In genomic region chr22:23522642-23523251, GRCh38 we compare ENCODE assay signal across 8 cellular contexts. TPM values are rescaled to one million over a fixed set of nuclear protein-coding genes. Genes with fewer than 3 reads are reported as not detected.
DNase-seq lines count a peak whose midpoint lies in the region; ATAC-seq and TF ChIP-seq lines count a peak whose summit lies in the region.

No MANE protein-coding gene starts in this region.

- no peaks in the 10 kb centered on the region for H3K27me3 Mint-ChIP-seq in MCF 10A (ENCODE audit: insufficient read depth, unreplicated experiment)

- H2AFZ ChIP-seq in mesenchymal stem cell (ENCODE audit: low read depth, low read length) = no peak overlapping the region

- H2BK5ac ChIP-seq in mesenchymal stem cell (ENCODE audit: low read depth, low read length, poor library complexity, severe bottlenecking) = no peak overlapping the region

- no peaks in the 10 kb centered on the region for H3K4me1 Mint-ChIP-seq in MCF 10A (ENCODE audit: insufficient read depth, unreplicated experiment)

- peak overlapping the region; percentile 96 to 97 for H3K27ac ChIP-seq in breast epithelium
- peak overlapping the region; percentile 75 for H3K27ac ChIP-seq in cingulate gyrus (ENCODE audit: low read depth, low read length)
- H3K27ac ChIP-seq in mesenchymal stem cell (ENCODE audit: low read length, poor library complexity, severe bottlenecking) = no peak overlapping the region

- peak overlapping the region; percentile 97 to 99 for H3K18ac ChIP-seq in mesenchymal stem cell (ENCODE audit: low read depth in 1 of 2, low read length in 2 of 2)

- H4K8ac ChIP-seq in mesenchymal stem cell (ENCODE audit: low read length) = peak overlapping the region; percentile 99

- peak overlapping the region; percentile 95 for H4K91ac ChIP-seq in mesenchymal stem cell (ENCODE audit: low read length)

- H3K23ac ChIP-seq in mesenchymal stem cell (ENCODE audit: low read length in 2 of 2) = no peak overlapping the region

- no peaks in the 10 kb centered on the region for H3K36me3 ChIP-seq in breast epithelium
- no peaks in the 10 kb centered on the region for H3K36me3 ChIP-seq in mesenchymal stem cell (ENCODE audit: control insufficient read depth in 1 of 2, insufficient read depth in 2 of 2, low read depth in 1 of 2, low read length in 2 of 2)

- no peak for TF ChIP-seq POLR2A in breast epithelium (IDR thresholded peaks at IDR 0.05)

- peak overlapping the region; percentile 95 for H3K9ac ChIP-seq in mesenchymal stem cell (ENCODE audit: low read length)

- H3K4me3 Mint-ChIP-seq in MCF 10A (ENCODE audit: unreplicated experiment) = no peak overlapping the region

- H3K14ac ChIP-seq in mesenchymal stem cell (ENCODE audit: low read length in 2 of 2) = peak overlapping the region in 1 of 2 experiments; percentile 83

- H2BK12ac ChIP-seq in mesenchymal stem cell (ENCODE audit: low read length in 2 of 2) = peak overlapping the region; percentile 82 to 99

- 5% methylated on average over 37 of the region's 37 CpGs for WGBS in mesenchymal stem cell

- H2BK120ac ChIP-seq in mesenchymal stem cell (ENCODE audit: low read depth, low read length) = peak overlapping the region; percentile 99

- POLR2A ChIA-PET in MCF 10A (lab: Yijun Ruan, JAX) = no interaction called here

- no peaks in the 10 kb centered on the region for H3K36me3 Mint-ChIP-seq in MCF 10A (ENCODE audit: insufficient read depth, unreplicated experiment)

- peaks cover 0 to 16% of the 10 kb centered on the region in 2 donors for H3K4me1 ChIP-seq in breast epithelium
- peaks cover 25% of the 10 kb centered on the region for H3K4me1 ChIP-seq in mesenchymal stem cell (ENCODE audit: control insufficient read depth, insufficient read depth, low read depth, low read length)

- H3K4me2 ChIP-seq in mesenchymal stem cell (ENCODE audit: low read length, poor library complexity, severe bottlenecking) = peak overlapping the region; percentile 71

- ATAC-seq in GM18517 (IDR thresholded peaks at IDR 0.05; ENCODE audit: unreplicated experiment) = no peak
- no peak for ATAC-seq in GM21423 (IDR thresholded peaks at IDR 0.05; ENCODE audit: unreplicated experiment)
- no peak for ATAC-seq in HG03039 (IDR thresholded peaks at IDR 0.05; ENCODE audit: unreplicated experiment)

- DNase-seq in breast epithelium (ENCODE audit: low spot score in 2 of 2) (no peak), MCF 10A (ENCODE audit: unreplicated experiment) (no peak), mesenchymal stem cell (peak; percentile 79), NCI-H187 treated with DMSO at 0.1 percent for 48 hours (lab: John Stamatoyannopoulos, UW) (no peak)

- peak overlapping the region; percentile 26 to 70 (median 50) for H3K4me3 ChIP-seq in breast epithelium
- H3K4me3 ChIP-seq in mesenchymal stem cell (ENCODE audit: insufficient read depth in 1 of 2, low read depth in 1 of 2, low read length in 2 of 2) = peak overlapping the region; percentile 31 to 59

- no peaks in the 10 kb centered on the region for H3K9me3 ChIP-seq in breast epithelium
- H3K9me3 ChIP-seq in mesenchymal stem cell (ENCODE audit: control insufficient read depth, low read length) = no peaks in the 10 kb centered on the region

- H3K9me3 Mint-ChIP-seq in MCF 10A (ENCODE audit: unreplicated experiment) = no peaks in the 10 kb centered on the region

- H3K27me3 ChIP-seq in breast epithelium (no peaks in the 10 kb centered on the region), mesenchymal stem cell (ENCODE audit: control insufficient read depth in 1 of 2, insufficient read depth in 1 of 2, low read length in 2 of 2) (peaks cover 4 to 17% of the 10 kb centered on the region in 2 experiments)

- CTCF ChIA-PET in MCF 10A (lab: Yijun Ruan, JAX) = no interaction called here

- no peaks in the 10 kb centered on the region for H3K79me1 ChIP-seq in mesenchymal stem cell (replicated peaks; ENCODE audit: low read length, poor library complexity, severe bottlenecking)

- peak overlapping the region; percentile 95 for H2BK15ac ChIP-seq in mesenchymal stem cell (ENCODE audit: low read depth, poor library complexity, severe bottlenecking)

- BruUV-seq in MCF 10A (replicated peaks; lab: Mats Ljungman, UMichigan) = no TSS peak

- no peak overlapping the region for H3K27ac Mint-ChIP-seq in MCF 10A (ENCODE audit: low read depth, unreplicated experiment)

- H3K4ac ChIP-seq in mesenchymal stem cell (ENCODE audit: low read depth in 1 of 2, low read length in 2 of 2) = peak overlapping the region; percentile 88 to 99

- TF ChIP-seq CTCF in breast epithelium (IDR thresholded peaks at IDR 0.05) = no peak
- no peak for TF ChIP-seq CTCF in MCF 10A (IDR thresholded peaks at IDR 0.05; ENCODE audit: unreplicated experiment)

- H2AK5ac ChIP-seq in mesenchymal stem cell (ENCODE audit: low read length, severe bottlenecking) = no peak overlapping the region

- intact Hi-C loops in breast epithelium (cut with DNase I; ENCODE audit: low total_unique reads) = loop anchor here (10.0 kb wide), 1 partner anchor 322 kb away; no protein-coding TSS in a partner anchor
- intact Hi-C loops in MCF 10A (cut with micrococcal nuclease) = no loop called here

RNA-seq across cellular contexts. Expression of gene IGLL1, which starts 57.3 kb away (rescaled TPM):
- total RNA-seq in breast epithelium = not detected
- not detected in 2 replicates for total RNA-seq in MCF 10A (2022)
- polyA plus RNA-seq in mesenchymal stem cell (2013, experiment 1 of 2) = not detected
- polyA plus RNA-seq in mesenchymal stem cell (2013, experiment 2 of 2) = not detected
